8 cellular contexts compared by ENCODE assay signal in genomic region chr1:84122780-84123382, GRCh38.
DNase-seq lines count a peak whose midpoint lies in the region; ATAC-seq and TF ChIP-seq lines count a peak whose summit lies in the region.

No MANE protein-coding gene starts in this region.

- peak; percentile 72 for ATAC-seq in HG03135 (IDR thresholded peaks at IDR 0.05; ENCODE audit: unreplicated experiment)

- peak; percentile 77 for DNase-seq in activated effector memory CD4-positive, alpha-beta T cell treated with anti-CD3 and anti-CD28 coated beads, Interleukin-2, amount 50 U/mL, for 16 hours
- DNase-seq in activated effector memory CD4-positive, alpha-beta T cell treated with Interleukin-2 at 50 U/mL for 16 hours: no peak
- DNase-seq in NCI-H526 (lab: John Stamatoyannopoulos, UW) (peak; percentile 3 to 60), fibroblast of pulmonary artery (ENCODE audit: low read depth) (peak; percentile 76), pons (ENCODE audit: low spot score) (peak; percentile 83), NCI-H774 (lab: John Stamatoyannopoulos, UW) (no peak)
- peak; percentile 52 for DNase-seq in activated CD8-positive, alpha-beta memory T cell treated with anti-CD3 and anti-CD28 coated beads, Interleukin-2, amount 50 U/mL, for 4 hours

- H3K4me3 ChIP-seq in fibroblast of pulmonary artery (replicated peaks; ENCODE audit: low read depth, low read length): no peak overlapping the region

- peak; percentile 76 for TF ChIP-seq CTCF in fibroblast of pulmonary artery (IDR thresholded peaks at IDR 0.05; ENCODE audit: low read length, missing control alignments)

Comparison
In these comparisons a context has a peak if more than half of its experiments do, and no peak if none do; other contexts are left out.
1. DNase-seq: peak in activated effector memory CD4-positive, alpha-beta T cell treated with anti-CD3 and anti-CD28 coated beads, Interleukin-2, amount 50 U/mL, for 16 hours (single experiment), NCI-H526 (2 of 2), activated CD8-positive, alpha-beta memory T cell treated with anti-CD3 and anti-CD28 coated beads, Interleukin-2, amount 50 U/mL, for 4 hours (single experiment), fibroblast of pulmonary artery (single experiment) and pons (single experiment); none in activated effector memory CD4-positive, alpha-beta T cell treated with Interleukin-2 at 50 U/mL for 16 hours (single experiment) and NCI-H774 (single experiment).